Comparison of ENCODE assay signal across 31 cellular contexts in the genomic region with DNA sequence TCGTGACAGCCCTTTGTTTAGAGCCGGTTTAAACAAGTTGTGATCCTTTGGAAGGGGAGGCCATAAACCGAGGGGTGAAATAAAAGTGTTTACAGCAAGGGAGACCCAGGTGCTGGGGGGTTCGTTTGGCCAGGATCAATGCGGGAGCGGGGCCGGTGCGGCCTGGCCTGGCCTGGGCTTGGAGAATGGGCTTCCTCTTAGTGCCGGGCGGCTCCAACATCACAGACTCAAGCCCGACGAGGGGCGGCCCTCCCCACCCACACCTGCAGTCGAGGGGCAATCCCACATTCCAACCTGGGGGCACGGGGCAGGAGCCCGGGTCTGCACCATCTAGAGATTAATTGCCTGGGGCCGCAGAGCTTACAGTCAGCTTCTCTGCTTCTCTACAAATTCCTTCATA.
"Had no signal": no experiment of that assay in that cellular context is flagged by ENCODE, and none has a peak within 500 bp of the region (broad histone marks: within the 10 kb centered on the region; RNA-seq: fewer than 3 reads in every experiment).

No MANE protein-coding gene starts in this region.

- FAIRE-seq: bronchial epithelial cell had no signal

- H3K9me3 ChIP-seq: MG63, Peyer's patch had no signal

- H3K36me3 ChIP-seq: MG63, Peyer's patch had no signal

- H3K27me3 Mint-ChIP-seq: activated naive CD8-positive, alpha-beta T cell; activated naive CD8-positive, alpha-beta T cell treated with anti-CD3 and anti-CD28 coated beads, Interleukin-2, amount 50 U/mL, for 24 hours had no signal

- H3K27ac ChIP-seq: Peyer's patch, RWPE1 had no signal

- H3K27me3 ChIP-seq: MG63, Peyer's patch had no signal

- ATAC-seq: activated CD4-positive, alpha-beta T cell treated with anti-CD3 and anti-CD28 coated beads for 36 hours; activated CD4-positive, CD25-positive, alpha-beta regulatory T cell treated with anti-CD3 and anti-CD28 coated beads, Interleukin-2, amount 50 U/mL, for 24 hours; activated naive CD8-positive, alpha-beta T cell treated with anti-CD3 and anti-CD28 coated beads, Interleukin-2, amount 50 U/mL, for 24 hours; activated T-cell treated with anti-CD3 and anti-CD28 coated beads, Interleukin-2, amount 50 U/mL, for 4 hours; PC-3; Right ventricle myocardium inferior had no signal

- H3K27ac Mint-ChIP-seq: activated CD4-positive, alpha-beta memory T cell treated with anti-CD3 and anti-CD28 coated beads for 36 hours; activated CD4-positive, alpha-beta T cell treated with anti-CD3 and anti-CD28 coated beads for 36 hours; activated CD4-positive, alpha-beta T cell treated with anti-CD3 and anti-CD28 coated beads, Interleukin-2, amount 10 ng/mL, durations not matched to agents 7 days and 5 days; activated naive CD4-positive, alpha-beta T cell treated with anti-CD3 and anti-CD28 coated beads, Interleukin-2, amount 10 ng/mL, durations not matched to agents 7 days and 5 days; activated naive CD8-positive, alpha-beta T cell; activated naive CD8-positive, alpha-beta T cell treated with anti-CD3 and anti-CD28 coated beads, Interleukin-2, amount 50 U/mL, for 24 hours; WTC11 had no signal

- H3K36me3 Mint-ChIP-seq: activated CD4-positive, alpha-beta memory T cell treated with anti-CD3 and anti-CD28 coated beads for 36 hours; activated naive CD4-positive, alpha-beta T cell treated with anti-CD3 and anti-CD28 coated beads, Interleukin-2, amount 10 ng/mL, durations not matched to agents 7 days and 5 days; activated naive CD8-positive, alpha-beta T cell; brain; WTC11 had no signal

- DNase-seq: activated CD4-positive, alpha-beta memory T cell treated with anti-CD3 and anti-CD28 coated beads for 36 hours; activated CD4-positive, alpha-beta T cell treated with anti-CD3 and anti-CD28 coated beads for 36 hours; activated CD4-positive, alpha-beta T cell treated with anti-CD3 and anti-CD28 coated beads, Interleukin-2, amount 10 ng/mL, durations not matched to agents 7 days and 5 days; activated CD8-positive, alpha-beta memory T cell treated with anti-CD3 and anti-CD28 coated beads, Interleukin-2, amount 50 U/mL, for 4 hours; activated effector memory CD4-positive, alpha-beta T cell treated with Interleukin-2 at 50 U/mL for 16 hours; activated naive CD4-positive, alpha-beta T cell treated with anti-CD3 and anti-CD28 coated beads, Interleukin-2, amount 10 ng/mL, durations not matched to agents 7 days and 5 days; activated naive CD8-positive, alpha-beta T cell treated with anti-CD3 and anti-CD28 coated beads, Interleukin-2, amount 50 U/mL, for 24 hours; activated T-cell treated with anti-CD3 and anti-CD28 coated beads for 4 hours; activated T-cell treated with anti-CD3 and anti-CD28 coated beads, Interleukin-2, amount 50 U/mL, for 4 hours; anterior cingulate cortex; caudate nucleus; cerebellar nuclear complex; Kasumi-1; MG63; NCI-H1092; NCI-H1436 treated with DMSO at 0.1 percent for 48 hours; NCI-H1694 treated with DMSO at 0.1 percent for 48 hours; NCI-H2029; NCI-H510A; NCI-H526; NCI-H748 treated with DMSO at 0.1 percent for 48 hours; NK-92 treated with Interleukin-12 subunit alpha and Interleukin-12 subunit beta, amount 100 ng/mL, for 24 hours; PC-3; Peyer's patch had no signal

- H3K4me3 Mint-ChIP-seq: activated CD4-positive, alpha-beta memory T cell treated with anti-CD3 and anti-CD28 coated beads for 36 hours; activated CD4-positive, alpha-beta T cell treated with anti-CD3 and anti-CD28 coated beads for 36 hours; activated CD4-positive, alpha-beta T cell treated with anti-CD3 and anti-CD28 coated beads, Interleukin-2, amount 10 ng/mL, durations not matched to agents 7 days and 5 days; activated naive CD4-positive, alpha-beta T cell treated with anti-CD3 and anti-CD28 coated beads, Interleukin-2, amount 10 ng/mL, durations not matched to agents 7 days and 5 days; activated naive CD8-positive, alpha-beta T cell; activated naive CD8-positive, alpha-beta T cell treated with anti-CD3 and anti-CD28 coated beads, Interleukin-2, amount 50 U/mL, for 24 hours; activated T-cell treated with anti-CD3 and anti-CD28 coated beads, Interleukin-2, amount 50 U/mL, for 4 hours; brain; WTC11 had no signal

- H3K4me1 ChIP-seq: Peyer's patch had no signal

- H3K4me1 Mint-ChIP-seq: activated CD4-positive, alpha-beta T cell treated with anti-CD3 and anti-CD28 coated beads for 36 hours; activated CD4-positive, alpha-beta T cell treated with anti-CD3 and anti-CD28 coated beads, Interleukin-2, amount 10 ng/mL, durations not matched to agents 7 days and 5 days; activated naive CD8-positive, alpha-beta T cell treated with anti-CD3 and anti-CD28 coated beads, Interleukin-2, amount 50 U/mL, for 24 hours had no signal

- H3K4me3 ChIP-seq: MG63, Peyer's patch had no signal

- H3K9me3 Mint-ChIP-seq: activated CD4-positive, alpha-beta memory T cell treated with anti-CD3 and anti-CD28 coated beads for 36 hours; activated CD4-positive, alpha-beta T cell treated with anti-CD3 and anti-CD28 coated beads, Interleukin-2, amount 10 ng/mL, durations not matched to agents 7 days and 5 days; activated naive CD4-positive, alpha-beta T cell treated with anti-CD3 and anti-CD28 coated beads, Interleukin-2, amount 10 ng/mL, durations not matched to agents 7 days and 5 days; activated naive CD8-positive, alpha-beta T cell treated with anti-CD3 and anti-CD28 coated beads, Interleukin-2, amount 50 U/mL, for 24 hours; activated T-cell treated with anti-CD3 and anti-CD28 coated beads, Interleukin-2, amount 50 U/mL, for 4 hours; WTC11 had no signal
